8 cellular contexts compared by ENCODE assay signal in genomic region chr6:158972241-158973233, GRCh38. TPM values are rescaled to one million over a fixed set of nuclear protein-coding genes. Genes with fewer than 3 reads are reported as not detected.
A peak's percentile ranks its signal among the peaks of the same experiment; 100 is the strongest.
DNase-seq lines count a peak whose midpoint lies in the region; ATAC-seq and TF ChIP-seq lines count a peak whose summit lies in the region.

No MANE protein-coding gene starts in this region.

- WGBS in adrenal gland, 4 donors, result 18 to 24% (median 23%) methylated on average over 4 of the region's 4 CpGs

- peaks cover 0 to 7% (median 0%) of the 10 kb centered on the region in 3 donors for H3K9me3 ChIP-seq in adrenal gland (replicated peaks in 1 of 3)
- peaks cover 23% of the 10 kb centered on the region for H3K9me3 ChIP-seq in left ventricle myocardium inferior (replicated peaks)
- H3K9me3 ChIP-seq in gastrocnemius medialis, result no peaks in the 10 kb centered on the region

- H3K27me3 ChIP-seq in GM06990 (replicated peaks; ENCODE audit: control insufficient read depth, insufficient read depth, low read length), result no peaks in the 10 kb centered on the region
- no peaks in the 10 kb centered on the region for H3K27me3 ChIP-seq in adrenal gland
- H3K27me3 ChIP-seq in left ventricle myocardium inferior (ENCODE audit: low read depth), result no peaks in the 10 kb centered on the region
- no peaks in the 10 kb centered on the region for H3K27me3 ChIP-seq in gastrocnemius medialis

- in situ Hi-C loops in gastrocnemius medialis (cut with MboI; ENCODE audit: low sequenced_read_pairs in 4 of 4), result loop anchor here in 3 of 4 donors (5.0 to 10.0 kb wide), 2 partner anchors 268 to 270 kb away; no protein-coding TSS in a partner anchor

- no peak overlapping the region for H3K4me3 ChIP-seq in GM06990 (replicated peaks; ENCODE audit: low read depth, low read length)
- H3K4me3 ChIP-seq in adrenal gland, result no peak overlapping the region
- H3K4me3 ChIP-seq in left ventricle myocardium inferior, result no peak overlapping the region
- no peak overlapping the region for H3K4me3 ChIP-seq in gastrocnemius medialis

- TF ChIP-seq POLR2A in adrenal gland (IDR thresholded peaks at IDR 0.05) (no peak), gastrocnemius medialis (IDR thresholded peaks at IDR 0.05) (no peak)

- H3K27ac ChIP-seq in adrenal gland (peak overlapping the region in 2 of 5 donors; percentile 9 to 31), left ventricle myocardium inferior (replicated peaks) (no peak overlapping the region), gastrocnemius medialis (no peak overlapping the region)

- peak; percentile 43 for DNase-seq in A172 (ENCODE audit: low spot score)
- DNase-seq in GM06990 (ENCODE audit: extremely low read depth, insufficient read length), result no peak
- peak; percentile 71 for DNase-seq in NCI-H2171 (lab: John Stamatoyannopoulos, UW)
- peak in 1 of 7 donors; percentile 10 for DNase-seq in adrenal gland
- no peak for DNase-seq in left ventricle myocardium inferior
- DNase-seq in gastrocnemius medialis, result no peak
- DNase-seq in NK-92 treated with Interleukin-12 subunit alpha and Interleukin-12 subunit beta, amount 100 ng/mL, for 24 hours (lab: John Stamatoyannopoulos, UW), result no peak
- DNase-seq in activated CD4-positive, CD25-positive, alpha-beta regulatory T cell treated with anti-CD3 and anti-CD28 coated beads, Interleukin-2, amount 50 U/mL, for 72 hours, result no peak

- H3K4me1 ChIP-seq in adrenal gland (replicated peaks in 1 of 2), result peaks cover 9 to 11% of the 10 kb centered on the region in 2 donors
- H3K4me1 ChIP-seq in left ventricle myocardium inferior, result peaks cover 18% of the 10 kb centered on the region
- no peaks in the 10 kb centered on the region for H3K4me1 ChIP-seq in gastrocnemius medialis

- peak in 1 of 2 donors; percentile 56 for ATAC-seq in gastrocnemius medialis

- intact Hi-C loops in adrenal gland (cut with DNase I) (loop anchor here (5.0 to 10.0 kb wide), 2 partner anchors 158 to 270 kb away; partner anchors contain the start of gene EZR (in 1 of the 2)), left ventricle myocardium inferior (cut with micrococcal nuclease) (loop anchor here (5.0 kb wide), 1 partner anchor 265 kb away; no protein-coding TSS in a partner anchor), gastrocnemius medialis (cut with DNase I; ENCODE audit: low total_unique reads) (loop anchor here (1.0 to 2.0 kb wide), 2 partner anchors 180 to 268 kb away; no protein-coding TSS in a partner anchor)

- H3K36me3 ChIP-seq in GM06990 (ENCODE audit: control insufficient read depth, insufficient read depth, low read length), result no peaks in the 10 kb centered on the region
- peaks cover 0 to 14% of the 10 kb centered on the region in 2 donors for H3K36me3 ChIP-seq in adrenal gland (replicated peaks in 1 of 2)
- H3K36me3 ChIP-seq in left ventricle myocardium inferior, result peaks cover 29% of the 10 kb centered on the region
- H3K36me3 ChIP-seq in gastrocnemius medialis, result peaks cover 0 to 12% of the 10 kb centered on the region in 2 donors

- peak; percentile 16 for TF ChIP-seq CTCF in GM06990 (IDR thresholded peaks at IDR 0.05; ENCODE audit: insufficient read depth, low read length, poor library complexity, severe bottlenecking)
- peak; percentile 32 to 81 (median 63) for TF ChIP-seq CTCF in adrenal gland (IDR thresholded peaks at IDR 0.05)
- TF ChIP-seq CTCF in left ventricle myocardium inferior (IDR thresholded peaks at IDR 0.05; ENCODE audit: borderline replicate concordance), result peak; percentile 65
- TF ChIP-seq CTCF in gastrocnemius medialis (IDR thresholded peaks at IDR 0.05 in 4 of 5, conservative IDR thresholded peaks at IDR 0.05 in 1 of 5), result peak; percentile 31 to 60 (median 44)

RNA-seq across cellular contexts. Expression of gene RSPH3, which starts 27.5 kb away (rescaled TPM):
- 3.3 and 4.4 TPM in 2 replicates for total RNA-seq in A172 (2014; rRNA removed; shearing (Covaris generic))
- total RNA-seq in adrenal gland (10 to 100 TPM; 10.1 to 20.5 (median 14.0) TPM), left ventricle myocardium inferior (11.9 TPM), gastrocnemius medialis (1 to 10 TPM; 1.9 to 4.4 (median 2.3) TPM)
- 10 to 100 TPM in 1 of 3 donors, 1 to 10 TPM in 2; 3.4 to 13.6 (median 5.1) TPM for polyA plus RNA-seq in adrenal gland

Comparison
In these comparisons a context has a peak if more than half of its experiments do, and no peak if none do; other contexts are left out.
1. DNase-seq: peak in A172 (single experiment) and NCI-H2171 (single experiment); none in GM06990 (single experiment), left ventricle myocardium inferior (single experiment), gastrocnemius medialis (0 of 2), NK-92 treated with Interleukin-12 subunit alpha and Interleukin-12 subunit beta, amount 100 ng/mL, for 24 hours (single experiment) and activated CD4-positive, CD25-positive, alpha-beta regulatory T cell treated with anti-CD3 and anti-CD28 coated beads, Interleukin-2, amount 50 U/mL, for 72 hours (single experiment).
2. Peak in every context shown above with its lines, with median percentiles within 50 percentile points of each other: CTCF ChIP-seq.